Comparison of ENCODE assay signal across 15 cellular contexts in the genomic region with DNA sequence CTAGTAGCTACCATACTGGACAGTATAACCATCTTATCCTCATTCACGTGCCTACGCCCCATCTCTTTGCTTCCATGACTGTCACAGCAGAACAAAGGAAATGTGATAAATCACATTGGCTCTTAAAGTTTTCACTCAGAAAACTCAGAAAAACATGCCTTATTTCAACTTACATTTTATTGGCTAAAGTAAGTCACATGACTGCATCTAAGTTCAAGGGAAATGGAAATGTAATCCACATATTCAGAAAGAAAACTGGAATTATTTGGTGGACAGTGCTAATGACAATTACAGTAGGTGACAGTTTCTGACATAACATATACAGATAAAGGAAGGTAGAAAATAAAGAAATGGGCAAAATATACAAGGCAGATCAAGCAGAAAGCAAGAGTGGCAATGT. TPM values are rescaled to one million over a fixed set of nuclear protein-coding genes. Genes with fewer than 3 reads are reported as not detected.
DNase-seq lines count a peak whose midpoint lies in the region; ATAC-seq, FAIRE-seq and TF ChIP-seq lines count a peak whose summit lies in the region.
"Had no signal": no experiment of that assay in that cellular context is flagged by ENCODE, and none has a peak within 500 bp of the region (broad histone marks: within the 10 kb centered on the region; RNA-seq: fewer than 3 reads in every experiment).

No MANE protein-coding gene starts in this region.

- peaks cover 41 to 57% (median 52%) of the 10 kb centered on the region in 10 experiments for H3K4me1 ChIP-seq in BLaER1 treated with 17β-estradiol and CSF1 and Interleukin-3, amounts not matched to agents 10 nM and 100 nM
- H3K4me1 ChIP-seq in OCI-LY7 (ENCODE audit: insufficient read depth, low read length, poor library complexity, severe bottlenecking), result peaks cover 20% of the 10 kb centered on the region
- peaks cover 32% of the 10 kb centered on the region for H3K4me1 ChIP-seq in endothelial cell of umbilical vein (ENCODE audit: control insufficient read depth, extremely low read depth, insufficient read depth, low read length)
- peaks cover 34% of the 10 kb centered on the region for H3K4me1 ChIP-seq in upper lobe of right lung
- no peaks in the 10 kb centered on the region for H3K4me1 ChIP-seq in PC-3 (ENCODE audit: insufficient read depth, low read length)
- H3K4me1 ChIP-seq: HAP-1 had no signal

- H3K27me3 ChIP-seq in BLaER1 treated with 17β-estradiol and CSF1 and Interleukin-3, amounts not matched to agents 10 nM and 100 nM, result no peaks in the 10 kb centered on the region
- no peaks in the 10 kb centered on the region for H3K27me3 ChIP-seq in endothelial cell of umbilical vein (ENCODE audit: control insufficient read depth in 2 of 2, insufficient read depth in 2 of 2, low read length in 2 of 2)
- no peaks in the 10 kb centered on the region for H3K27me3 ChIP-seq in upper lobe of right lung
- H3K27me3 ChIP-seq in PC-3 (ENCODE audit: low read length), result no peaks in the 10 kb centered on the region

- ATAC-seq in upper lobe of right lung, result no peak
- ATAC-seq in PC-3, result no peak
- ATAC-seq: CD8-positive, alpha-beta T cell had no signal

- no peak overlapping the region for H3K9ac ChIP-seq in BLaER1 treated with 17β-estradiol and CSF1 and Interleukin-3, amounts not matched to agents 10 nM and 100 nM
- no peak overlapping the region for H3K9ac ChIP-seq in endothelial cell of umbilical vein (replicated peaks; ENCODE audit: extremely low read depth, insufficient read depth, low read length)
- no peak overlapping the region for H3K9ac ChIP-seq in PC-3 (ENCODE audit: low read length)

- H3K27ac ChIP-seq in BLaER1 treated with 17β-estradiol and CSF1 and Interleukin-3, amounts not matched to agents 10 nM and 100 nM, result peak overlapping the region in 1 of 11 experiments; percentile 41; a peak in 3 of 22 replicates
- H3K27ac ChIP-seq in OCI-LY7 (ENCODE audit: low read depth, low read length, poor library complexity, severe bottlenecking) (no peak overlapping the region), endothelial cell of umbilical vein (ENCODE audit: insufficient read depth, low read depth, low read length) (no peak overlapping the region), upper lobe of right lung (peak overlapping the region; percentile 15), PC-3 (ENCODE audit: low read length) (no peak overlapping the region)

- CTCF ChIA-PET in OCI-LY7 (lab: Charles Lee; ENCODE audit: unreplicated experiment) (no interaction called here), endothelial cell of umbilical vein (lab: Charles Lee) (interaction anchor here (1.0 to 5.0 kb wide), 4 partner anchors 13 to 97 kb away, joined by 3 to 57 read pairs (median 4); no protein-coding TSS in a partner anchor), PC-3 (lab: Charles Lee) (no interaction called here)

- POLR2A ChIA-PET in OCI-LY7 (lab: Charles Lee), result no interaction called here
- POLR2A ChIA-PET in endothelial cell of umbilical vein (lab: Charles Lee), result no interaction called here
- POLR2A ChIA-PET in PC-3 (lab: Charles Lee; ENCODE audit: unreplicated experiment), result no interaction called here

- H4K20me1 ChIP-seq in BLaER1 treated with 17β-estradiol and CSF1 and Interleukin-3, amounts not matched to agents 10 nM and 100 nM, result no peaks in the 10 kb centered on the region
- no peaks in the 10 kb centered on the region for H4K20me1 ChIP-seq in OCI-LY7 (ENCODE audit: insufficient read depth, low read length)
- H4K20me1 ChIP-seq in endothelial cell of umbilical vein (replicated peaks; ENCODE audit: control insufficient read depth, extremely low read depth, insufficient read depth, low read length), result no peaks in the 10 kb centered on the region
- H4K20me1 ChIP-seq in PC-3 (ENCODE audit: low read length), result no peaks in the 10 kb centered on the region

- no peak overlapping the region for H3K4me3 ChIP-seq in BLaER1 treated with 17β-estradiol and CSF1 and Interleukin-3, amounts not matched to agents 10 nM and 100 nM
- H3K4me3 ChIP-seq in OCI-LY7 (ENCODE audit: low read depth, low read length, poor library complexity, severe bottlenecking) (no peak overlapping the region), endothelial cell of umbilical vein (replicated peaks in 1 of 3; ENCODE audit: insufficient read depth in 1 of 3, low read depth in 1 of 3, low read length in 3 of 3) (no peak overlapping the region), upper lobe of right lung (no peak overlapping the region), PC-3 (ENCODE audit: low read length) (no peak overlapping the region)
- H3K4me3 ChIP-seq: HAP-1 had no signal

- no peak for TF ChIP-seq POLR2A in endothelial cell of umbilical vein (IDR thresholded peaks at IDR 0.05; ENCODE audit: low read depth, low read length)

- H3K4me2 ChIP-seq in BLaER1 treated with 17β-estradiol and CSF1 and Interleukin-3, amounts not matched to agents 10 nM and 100 nM, result peak overlapping the region in 6 of 11 experiments; percentile 54 to 90 (median 78); a peak in 9 of 22 replicates
- no peak overlapping the region for H3K4me2 ChIP-seq in OCI-LY7 (ENCODE audit: low read length)
- no peak overlapping the region for H3K4me2 ChIP-seq in endothelial cell of umbilical vein (ENCODE audit: insufficient read depth, low read length)
- no peak overlapping the region for H3K4me2 ChIP-seq in PC-3 (ENCODE audit: low read length)

- H2AFZ ChIP-seq in OCI-LY7 (ENCODE audit: low read length), result 0 out of 2 replicates have a peak overlapping the region, but pooled peaks have one; percentile 0
- H2AFZ ChIP-seq in endothelial cell of umbilical vein (ENCODE audit: low read depth, low read length), result no peak overlapping the region
- no peak overlapping the region for H2AFZ ChIP-seq in PC-3 (ENCODE audit: low read length)

- H3K36me3 ChIP-seq in BLaER1 treated with 17β-estradiol and CSF1 and Interleukin-3, amounts not matched to agents 10 nM and 100 nM, result peaks cover 0 to 10% (median 0%) of the 10 kb centered on the region in 11 experiments; a peak in 8 of 22 replicates
- H3K36me3 ChIP-seq in OCI-LY7 (ENCODE audit: insufficient read depth, low read length), result no peaks in the 10 kb centered on the region
- no peaks in the 10 kb centered on the region for H3K36me3 ChIP-seq in endothelial cell of umbilical vein (ENCODE audit: control insufficient read depth in 2 of 2, extremely low read depth in 1 of 2, insufficient read depth in 2 of 2, low read length in 2 of 2)
- no peaks in the 10 kb centered on the region for H3K36me3 ChIP-seq in upper lobe of right lung
- no peaks in the 10 kb centered on the region for H3K36me3 ChIP-seq in PC-3 (ENCODE audit: low read depth, low read length)
- H3K36me3 ChIP-seq: HAP-1 had no signal

- intact Hi-C loops in OCI-LY7 (cut with micrococcal nuclease; ENCODE audit: unreplicated experiment) (no loop called here), endothelial cell of umbilical vein (cut with micrococcal nuclease) (loop anchor here (5.0 kb wide), 1 partner anchor 961 kb away; a partner anchor contains a TSS), upper lobe of right lung (cut with DNase I) (no loop called here), PC-3 (cut with micrococcal nuclease) (no loop called here)

- FAIRE-seq in endothelial cell of umbilical vein (lab: Jason Lieb, UNC), result no peak
- FAIRE-seq: A204.1, GM19239, H1 had no signal

- TF ChIP-seq CTCF in OCI-LY7 (conservative IDR thresholded peaks at IDR 0.05; ENCODE audit: low read length), result no peak
- no peak for TF ChIP-seq CTCF in endothelial cell of umbilical vein (IDR thresholded peaks at IDR 0.05; ENCODE audit: extremely low read depth in 1 of 2, insufficient read depth in 1 of 2, low read depth in 1 of 2, low read length in 2 of 2)
- no peak for TF ChIP-seq CTCF in upper lobe of right lung (IDR thresholded peaks at IDR 0.05)
- no peak for TF ChIP-seq CTCF in PC-3 (conservative IDR thresholded peaks at IDR 0.05; ENCODE audit: low read depth, low read length)

- no peak for DNase-seq in OCI-LY7 (ENCODE audit: low spot score)
- DNase-seq in endothelial cell of umbilical vein (ENCODE audit: low read depth, low spot score), result peak; percentile 8
- DNase-seq in upper lobe of right lung, result no peak
- no peak for DNase-seq in activated CD4-positive, alpha-beta T cell treated with anti-CD3 and anti-CD28 coated beads for 1 hour
- DNase-seq in PC-3, result no peak
- no peak for DNase-seq in cortex of kidney (lab: John Stamatoyannopoulos, UW)
- DNase-seq: AML-193; Calu3; CD8-positive, alpha-beta T cell; DMS79 treated with DMSO at 0.1 percent for 48 hours had no signal

- H3K9me1 ChIP-seq in endothelial cell of umbilical vein (replicated peaks; ENCODE audit: control insufficient read depth, extremely low read depth, insufficient read depth, low read length), result no peaks in the 10 kb centered on the region

- H3K9me3 ChIP-seq in BLaER1 treated with 17β-estradiol and CSF1 and Interleukin-3, amounts not matched to agents 10 nM and 100 nM (replicated peaks in 1 of 11), result peaks cover 0 to 5% (median 0%) of the 10 kb centered on the region in 11 experiments; a peak in 1 of 22 replicates
- H3K9me3 ChIP-seq in OCI-LY7 (ENCODE audit: low read length), result no peaks in the 10 kb centered on the region
- no peaks in the 10 kb centered on the region for H3K9me3 ChIP-seq in endothelial cell of umbilical vein (replicated peaks; ENCODE audit: control insufficient read depth, insufficient read depth, low read length)
- no peaks in the 10 kb centered on the region for H3K9me3 ChIP-seq in upper lobe of right lung
- no peaks in the 10 kb centered on the region for H3K9me3 ChIP-seq in PC-3 (ENCODE audit: low read length)
- H3K9me3 ChIP-seq: HAP-1 had no signal

- no peaks in the 10 kb centered on the region for H3K9me2 ChIP-seq in OCI-LY7 (ENCODE audit: insufficient read depth, low read length)
- H3K9me2 ChIP-seq in PC-3 (replicated peaks; ENCODE audit: low read length), result no peaks in the 10 kb centered on the region

- H3K79me2 ChIP-seq in OCI-LY7 (ENCODE audit: insufficient read depth, low read depth, low read length) (no peaks in the 10 kb centered on the region), endothelial cell of umbilical vein (ENCODE audit: control insufficient read depth, insufficient read depth, low read length) (no peaks in the 10 kb centered on the region), PC-3 (ENCODE audit: low read length) (no peaks in the 10 kb centered on the region)

- dilution Hi-C loops in endothelial cell of umbilical vein (cut with MboI; ENCODE audit: extremely low pct_ligation_motif_present, low sequenced_read_pairs), result no loop called here

- H3F3A ChIP-seq in PC-3 (ENCODE audit: low read length, unreplicated experiment), result no peaks in the 10 kb centered on the region

- BruUV-seq in OCI-LY7 (replicated peaks; lab: Mats Ljungman, UMichigan), result no TSS peak
- no TSS peak for BruUV-seq in endothelial cell of umbilical vein (replicated peaks; lab: Mats Ljungman, UMichigan)
- BruUV-seq in PC-3 (replicated peaks; lab: Mats Ljungman, UMichigan), result no TSS peak

RNA-seq across cellular contexts. Expression of a gene that starts 37.4 kb away (rescaled TPM):
- total RNA-seq in OCI-LY7 (2014; rRNA removed; shearing (Covaris generic)), result 23.5 and 24.5 TPM in 2 replicates
- 13.2 and 13.5 TPM in 2 replicates for total RNA-seq in OCI-LY7 (2022)
- 6.9 and 9.0 TPM in 2 replicates for total RNA-seq in endothelial cell of umbilical vein
- polyA plus RNA-seq in endothelial cell of umbilical vein, result 10.0 and 11.6 TPM in 2 replicates
- 6.5 and 8.1 TPM in 2 replicates for polyA plus RNA-seq in endothelial cell of umbilical vein (2011; cell fraction: cytosol; rRNA removed)
- 27.6 and 33.0 TPM in 2 replicates for polyA plus RNA-seq in endothelial cell of umbilical vein (2011; cell fraction: nucleus; rRNA removed)
- polyA plus RNA-seq in endothelial cell of umbilical vein (2012), result 4.2 and 4.6 TPM in 2 replicates
- polyA minus RNA-seq in endothelial cell of umbilical vein, result 14.5 and 20.7 TPM in 2 replicates
- polyA minus RNA-seq in endothelial cell of umbilical vein (2011; cell fraction: cytosol; rRNA and poly(A)+ RNA removed), result not detected
- polyA minus RNA-seq in endothelial cell of umbilical vein (2011; cell fraction: nucleus; rRNA and poly(A)+ RNA removed), result 11.3 and 13.0 TPM in 2 replicates
- total RNA-seq in upper lobe of right lung, result 8.9 TPM
- 0.44 and 1.8 TPM in 2 replicates for total RNA-seq in PC-3 (2014; rRNA removed)

Comparison
In these comparisons a context has a peak if more than half of its experiments do, and no peak if none do; other contexts are left out.
1. H3K4me2 ChIP-seq: peak in BLaER1 treated with 17β-estradiol and CSF1 and Interleukin-3, amounts not matched to agents 10 nM and 100 nM (6 of 11); none in OCI-LY7 (single experiment), endothelial cell of umbilical vein (single experiment) and PC-3 (single experiment).